Comparison of ENCODE assay signal across 1 cellular context in genomic region chr22:40209945-40210485, GRCh38.
TF ChIP-seq lines count a peak whose summit lies in the region.

No MANE protein-coding gene starts in this region.

TF ChIP-seq in H1, 55 proteins besides CTCF, POLR2A, EP300 and RAD21 (continued from another document):
- TF ChIP-seq SP4 (IDR thresholded peaks at IDR 0.05; ENCODE audit: low read length) = no peak
